In the genomic region with DNA sequence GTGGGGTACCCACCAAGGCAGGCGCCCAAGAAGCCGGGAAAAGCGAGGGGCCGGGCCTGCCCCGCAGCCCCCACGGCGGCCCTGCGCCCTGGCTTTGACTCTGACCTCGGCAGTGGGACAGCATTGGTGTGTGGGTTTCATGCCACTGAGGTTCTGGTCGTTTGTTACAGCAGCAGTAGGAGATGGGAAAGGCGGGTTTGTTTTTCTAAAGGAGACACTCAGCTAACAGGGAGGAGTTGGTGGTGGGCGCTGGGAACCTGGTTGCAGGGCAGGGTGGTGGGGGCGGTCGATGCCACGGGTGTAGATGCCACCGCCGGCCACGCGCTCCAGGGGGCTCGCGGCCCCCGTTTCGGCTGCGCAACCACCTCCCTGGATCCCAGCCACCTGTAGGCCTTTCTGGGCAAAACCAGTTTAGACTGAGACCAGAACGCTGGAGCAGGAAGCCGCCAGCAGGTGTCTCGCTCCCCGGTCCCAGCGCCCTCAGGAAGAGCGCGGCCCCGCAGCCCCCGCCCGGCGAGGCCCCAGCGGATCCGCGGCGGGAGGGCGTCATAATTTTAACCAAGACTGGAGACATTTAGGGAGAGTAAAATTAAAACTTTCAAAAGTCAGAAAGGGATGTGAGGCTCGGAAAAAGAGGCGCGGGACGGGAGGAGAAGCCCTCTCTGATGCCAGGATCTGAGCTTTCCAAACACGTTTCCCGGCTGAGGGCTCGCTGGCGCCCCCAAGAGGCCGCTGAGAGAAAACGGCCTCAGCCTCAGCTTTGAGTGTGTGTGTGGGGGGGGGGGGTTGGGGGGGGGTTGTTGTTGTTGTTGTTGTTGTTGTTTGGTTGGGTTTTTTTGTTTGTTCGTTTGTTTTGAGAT, we compare ENCODE assay signal across 1 cellular context.
A peak's percentile ranks its signal among the peaks of the same experiment; 100 is the strongest.
TF ChIP-seq lines count a peak whose summit lies in the region.

No MANE protein-coding gene starts in this region.

TF ChIP-seq in K562, 482 proteins besides CTCF, POLR2A, EP300 and RAD21 (continued from another document and continues in another):
- TF ChIP-seq, protein P1, sequence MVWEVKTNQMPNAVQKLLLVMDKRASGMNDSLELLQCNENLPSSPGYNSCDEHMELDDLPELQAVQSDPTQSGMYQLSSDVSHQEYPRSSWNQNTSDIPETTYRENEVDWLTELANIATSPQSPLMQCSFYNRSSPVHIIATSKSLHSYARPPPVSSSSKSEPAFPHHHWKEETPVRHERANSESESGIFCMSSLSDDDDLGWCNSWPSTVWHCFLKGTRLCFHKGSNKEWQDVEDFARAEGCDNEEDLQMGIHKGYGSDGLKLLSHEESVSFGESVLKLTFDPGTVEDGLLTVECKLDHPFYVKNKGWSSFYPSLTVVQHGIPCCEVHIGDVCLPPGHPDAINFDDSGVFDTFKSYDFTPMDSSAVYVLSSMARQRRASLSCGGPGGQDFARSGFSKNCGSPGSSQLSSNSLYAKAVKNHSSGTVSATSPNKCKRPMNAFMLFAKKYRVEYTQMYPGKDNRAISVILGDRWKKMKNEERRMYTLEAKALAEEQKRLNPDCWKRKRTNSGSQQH (CRISPR knock-in tag; IDR thresholded peaks at IDR 0.05), result no peak
- TF ChIP-seq SREBF2 (CRISPR knock-in tag; IDR thresholded peaks at IDR 0.05) (no peak), ZC3H4 (CRISPR knock-in tag; IDR thresholded peaks at IDR 0.05; ENCODE audit: borderline replicate concordance) (no peak), ZNF583 (CRISPR knock-in tag; IDR thresholded peaks at IDR 0.05) (no peak), IFI16 (CRISPR knock-in tag; IDR thresholded peaks at IDR 0.05) (no peak), PTBP1 (IDR thresholded peaks at IDR 0.05; ENCODE audit: low read depth, low read length) (no peak), EP400 (IDR thresholded peaks at IDR 0.05) (peak; percentile 90), ZNF384 (IDR thresholded peaks at IDR 0.05; ENCODE audit: low read depth, low read length) (no peak), CTBP1 (IDR thresholded peaks at IDR 0.05; ENCODE audit: borderline replicate concordance) (peak; percentile 55; the same call in 1 of the 2 replicates), NR2C2 (CRISPR knock-in tag; IDR thresholded peaks at IDR 0.05) (no peak), NR2C2 (tag; IDR thresholded peaks at IDR 0.05) (no peak), RCOR1 (IDR thresholded peaks at IDR 0.05; ENCODE audit: borderline replicate concordance in 1 of 2, low read depth in 2 of 2, low read length in 2 of 2) (no peak), CSDE1 (IDR thresholded peaks at IDR 0.05) (no peak), SAFB2 (IDR thresholded peaks at IDR 0.05; ENCODE audit: borderline replicate concordance, low read depth, low read length, severe bottlenecking) (no peak), SMARCC2 (IDR thresholded peaks at IDR 0.05; ENCODE audit: low read depth) (peak; percentile 36; the same call in 1 of the 2 replicates), FOXK1 (CRISPR knock-in tag; IDR thresholded peaks at IDR 0.05; ENCODE audit: borderline replicate concordance) (no peak), MAFK (IDR thresholded peaks at IDR 0.05; ENCODE audit: low read length) (no peak), ZNF324 (CRISPR knock-in tag; IDR thresholded peaks at IDR 0.05) (no peak), PYGO2 (tag; IDR thresholded peaks at IDR 0.05) (no peak), SNIP1 (IDR thresholded peaks at IDR 0.05; ENCODE audit: low read depth) (no peak), BRF1 (IDR thresholded peaks at IDR 0.05; ENCODE audit: borderline replicate concordance, extremely low read depth, insufficient read length) (no peak), ZBTB1 (CRISPR knock-in tag; IDR thresholded peaks at IDR 0.05; ENCODE audit: borderline replicate concordance, low read depth) (no peak), TCF3 (CRISPR knock-in tag; IDR thresholded peaks at IDR 0.05) (no peak), DNMT1 (IDR thresholded peaks at IDR 0.05) (no peak), ZNF197 (CRISPR knock-in tag; IDR thresholded peaks at IDR 0.05; ENCODE audit: low read depth) (no peak), C11orf30 (IDR thresholded peaks at IDR 0.05; ENCODE audit: low read depth) (no peak), CXXC5 (CRISPR knock-in tag; IDR thresholded peaks at IDR 0.05) (peak; percentile 81), ZNF184 (CRISPR knock-in tag; IDR thresholded peaks at IDR 0.05) (no peak), ZNF586 (CRISPR knock-in tag; conservative IDR thresholded peaks at IDR 0.05) (no peak), PPARD (CRISPR knock-in tag; IDR thresholded peaks at IDR 0.05) (no peak), POLR3A (IDR thresholded peaks at IDR 0.05; ENCODE audit: borderline replicate concordance, extremely low read depth, insufficient read depth, insufficient read length) (no peak), ZNF239 (CRISPR knock-in tag; IDR thresholded peaks at IDR 0.05) (no peak), CBX8 (IDR thresholded peaks at IDR 0.05; ENCODE audit: borderline replicate concordance, extremely low read depth, low read depth, low read length, poor library complexity, severe bottlenecking) (no peak), ATF7 (IDR thresholded peaks at IDR 0.05) (peak; percentile 75), HOXB6 (CRISPR knock-in tag; IDR thresholded peaks at IDR 0.05; ENCODE audit: borderline replicate concordance) (no peak)
- TF ChIP-seq, protein P2, sequence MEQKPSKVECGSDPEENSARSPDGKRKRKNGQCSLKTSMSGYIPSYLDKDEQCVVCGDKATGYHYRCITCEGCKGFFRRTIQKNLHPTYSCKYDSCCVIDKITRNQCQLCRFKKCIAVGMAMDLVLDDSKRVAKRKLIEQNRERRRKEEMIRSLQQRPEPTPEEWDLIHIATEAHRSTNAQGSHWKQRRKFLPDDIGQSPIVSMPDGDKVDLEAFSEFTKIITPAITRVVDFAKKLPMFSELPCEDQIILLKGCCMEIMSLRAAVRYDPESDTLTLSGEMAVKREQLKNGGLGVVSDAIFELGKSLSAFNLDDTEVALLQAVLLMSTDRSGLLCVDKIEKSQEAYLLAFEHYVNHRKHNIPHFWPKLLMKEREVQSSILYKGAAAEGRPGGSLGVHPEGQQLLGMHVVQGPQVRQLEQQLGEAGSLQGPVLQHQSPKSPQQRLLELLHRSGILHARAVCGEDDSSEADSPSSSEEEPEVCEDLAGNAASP (IDR thresholded peaks at IDR 0.05), result no peak
- TF ChIP-seq, protein P3, sequence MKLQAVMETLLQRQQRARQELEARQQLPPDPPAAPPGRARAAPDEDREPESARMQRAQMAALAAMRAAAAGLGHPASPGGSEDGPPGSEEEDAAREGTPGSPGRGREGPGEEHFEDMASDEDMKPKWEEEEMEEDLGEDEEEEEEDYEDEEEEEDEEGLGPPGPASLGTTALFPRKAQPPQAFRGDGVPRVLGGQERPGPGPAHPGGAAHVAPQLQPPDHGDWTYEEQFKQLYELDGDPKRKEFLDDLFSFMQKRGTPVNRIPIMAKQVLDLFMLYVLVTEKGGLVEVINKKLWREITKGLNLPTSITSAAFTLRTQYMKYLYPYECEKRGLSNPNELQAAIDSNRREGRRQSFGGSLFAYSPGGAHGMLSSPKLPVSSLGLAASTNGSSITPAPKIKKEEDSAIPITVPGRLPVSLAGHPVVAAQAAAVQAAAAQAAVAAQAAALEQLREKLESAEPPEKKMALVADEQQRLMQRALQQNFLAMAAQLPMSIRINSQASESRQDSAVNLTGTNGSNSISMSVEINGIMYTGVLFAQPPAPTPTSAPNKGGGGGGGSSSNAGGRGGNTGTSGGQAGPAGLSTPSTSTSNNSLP (IDR thresholded peaks at IDR 0.05; ENCODE audit: borderline replicate concordance, low read depth, low read length), result no peak
- TF ChIP-seq, protein P4, sequence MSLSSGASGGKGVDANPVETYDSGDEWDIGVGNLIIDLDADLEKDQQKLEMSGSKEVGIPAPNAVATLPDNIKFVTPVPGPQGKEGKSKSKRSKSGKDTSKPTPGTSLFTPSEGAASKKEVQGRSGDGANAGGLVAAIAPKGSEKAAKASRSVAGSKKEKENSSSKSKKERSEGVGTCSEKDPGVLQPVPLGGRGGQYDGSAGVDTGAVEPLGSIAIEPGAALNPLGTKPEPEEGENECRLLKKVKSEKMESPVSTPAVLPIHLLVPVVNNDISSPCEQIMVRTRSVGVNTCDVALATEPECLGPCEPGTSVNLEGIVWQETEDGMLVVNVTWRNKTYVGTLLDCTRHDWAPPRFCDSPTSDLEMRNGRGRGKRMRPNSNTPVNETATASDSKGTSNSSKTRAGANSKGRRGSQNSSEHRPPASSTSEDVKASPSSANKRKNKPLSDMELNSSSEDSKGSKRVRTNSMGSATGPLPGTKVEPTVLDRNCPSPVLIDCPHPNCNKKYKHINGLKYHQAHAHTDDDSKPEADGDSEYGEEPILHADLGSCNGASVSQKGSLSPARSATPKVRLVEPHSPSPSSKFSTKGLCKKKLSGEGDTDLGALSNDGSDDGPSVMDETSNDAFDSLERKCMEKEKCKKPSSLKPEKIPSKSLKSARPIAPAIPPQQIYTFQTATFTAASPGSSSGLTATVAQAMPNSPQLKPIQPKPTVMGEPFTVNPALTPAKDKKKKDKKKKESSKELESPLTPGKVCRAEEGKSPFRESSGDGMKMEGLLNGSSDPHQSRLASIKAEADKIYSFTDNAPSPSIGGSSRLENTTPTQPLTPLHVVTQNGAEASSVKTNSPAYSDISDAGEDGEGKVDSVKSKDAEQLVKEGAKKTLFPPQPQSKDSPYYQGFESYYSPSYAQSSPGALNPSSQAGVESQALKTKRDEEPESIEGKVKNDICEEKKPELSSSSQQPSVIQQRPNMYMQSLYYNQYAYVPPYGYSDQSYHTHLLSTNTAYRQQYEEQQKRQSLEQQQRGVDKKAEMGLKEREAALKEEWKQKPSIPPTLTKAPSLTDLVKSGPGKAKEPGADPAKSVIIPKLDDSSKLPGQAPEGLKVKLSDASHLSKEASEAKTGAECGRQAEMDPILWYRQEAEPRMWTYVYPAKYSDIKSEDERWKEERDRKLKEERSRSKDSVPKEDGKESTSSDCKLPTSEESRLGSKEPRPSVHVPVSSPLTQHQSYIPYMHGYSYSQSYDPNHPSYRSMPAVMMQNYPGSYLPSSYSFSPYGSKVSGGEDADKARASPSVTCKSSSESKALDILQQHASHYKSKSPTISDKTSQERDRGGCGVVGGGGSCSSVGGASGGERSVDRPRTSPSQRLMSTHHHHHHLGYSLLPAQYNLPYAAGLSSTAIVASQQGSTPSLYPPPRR (CRISPR knock-in tag; IDR thresholded peaks at IDR 0.05; ENCODE audit: borderline replicate concordance), result no peak
- TF ChIP-seq, protein P5, sequence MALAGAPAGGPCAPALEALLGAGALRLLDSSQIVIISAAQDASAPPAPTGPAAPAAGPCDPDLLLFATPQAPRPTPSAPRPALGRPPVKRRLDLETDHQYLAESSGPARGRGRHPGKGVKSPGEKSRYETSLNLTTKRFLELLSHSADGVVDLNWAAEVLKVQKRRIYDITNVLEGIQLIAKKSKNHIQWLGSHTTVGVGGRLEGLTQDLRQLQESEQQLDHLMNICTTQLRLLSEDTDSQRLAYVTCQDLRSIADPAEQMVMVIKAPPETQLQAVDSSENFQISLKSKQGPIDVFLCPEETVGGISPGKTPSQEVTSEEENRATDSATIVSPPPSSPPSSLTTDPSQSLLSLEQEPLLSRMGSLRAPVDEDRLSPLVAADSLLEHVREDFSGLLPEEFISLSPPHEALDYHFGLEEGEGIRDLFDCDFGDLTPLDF (CRISPR knock-in tag; IDR thresholded peaks at IDR 0.05), result no peak
- TF ChIP-seq, protein P6, sequence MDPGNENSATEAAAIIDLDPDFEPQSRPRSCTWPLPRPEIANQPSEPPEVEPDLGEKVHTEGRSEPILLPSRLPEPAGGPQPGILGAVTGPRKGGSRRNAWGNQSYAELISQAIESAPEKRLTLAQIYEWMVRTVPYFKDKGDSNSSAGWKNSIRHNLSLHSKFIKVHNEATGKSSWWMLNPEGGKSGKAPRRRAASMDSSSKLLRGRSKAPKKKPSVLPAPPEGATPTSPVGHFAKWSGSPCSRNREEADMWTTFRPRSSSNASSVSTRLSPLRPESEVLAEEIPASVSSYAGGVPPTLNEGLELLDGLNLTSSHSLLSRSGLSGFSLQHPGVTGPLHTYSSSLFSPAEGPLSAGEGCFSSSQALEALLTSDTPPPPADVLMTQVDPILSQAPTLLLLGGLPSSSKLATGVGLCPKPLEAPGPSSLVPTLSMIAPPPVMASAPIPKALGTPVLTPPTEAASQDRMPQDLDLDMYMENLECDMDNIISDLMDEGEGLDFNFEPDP (CRISPR knock-in tag; IDR thresholded peaks at IDR 0.05), result no peak
- TF ChIP-seq, protein P7, sequence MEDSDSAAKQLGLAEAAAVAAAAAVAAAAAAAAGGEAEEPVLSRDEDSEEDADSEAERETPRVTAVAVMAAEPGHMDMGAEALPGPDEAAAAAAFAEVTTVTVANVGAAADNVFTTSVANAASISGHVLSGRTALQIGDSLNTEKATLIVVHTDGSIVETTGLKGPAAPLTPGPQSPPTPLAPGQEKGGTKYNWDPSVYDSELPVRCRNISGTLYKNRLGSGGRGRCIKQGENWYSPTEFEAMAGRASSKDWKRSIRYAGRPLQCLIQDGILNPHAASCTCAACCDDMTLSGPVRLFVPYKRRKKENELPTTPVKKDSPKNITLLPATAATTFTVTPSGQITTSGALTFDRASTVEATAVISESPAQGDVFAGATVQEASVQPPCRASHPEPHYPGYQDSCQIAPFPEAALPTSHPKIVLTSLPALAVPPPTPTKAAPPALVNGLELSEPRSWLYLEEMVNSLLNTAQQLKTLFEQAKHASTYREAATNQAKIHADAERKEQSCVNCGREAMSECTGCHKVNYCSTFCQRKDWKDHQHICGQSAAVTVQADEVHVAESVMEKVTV (CRISPR knock-in tag; IDR thresholded peaks at IDR 0.05), result no peak; the same call in 1 of the 2 replicates
- TF ChIP-seq, protein P8, sequence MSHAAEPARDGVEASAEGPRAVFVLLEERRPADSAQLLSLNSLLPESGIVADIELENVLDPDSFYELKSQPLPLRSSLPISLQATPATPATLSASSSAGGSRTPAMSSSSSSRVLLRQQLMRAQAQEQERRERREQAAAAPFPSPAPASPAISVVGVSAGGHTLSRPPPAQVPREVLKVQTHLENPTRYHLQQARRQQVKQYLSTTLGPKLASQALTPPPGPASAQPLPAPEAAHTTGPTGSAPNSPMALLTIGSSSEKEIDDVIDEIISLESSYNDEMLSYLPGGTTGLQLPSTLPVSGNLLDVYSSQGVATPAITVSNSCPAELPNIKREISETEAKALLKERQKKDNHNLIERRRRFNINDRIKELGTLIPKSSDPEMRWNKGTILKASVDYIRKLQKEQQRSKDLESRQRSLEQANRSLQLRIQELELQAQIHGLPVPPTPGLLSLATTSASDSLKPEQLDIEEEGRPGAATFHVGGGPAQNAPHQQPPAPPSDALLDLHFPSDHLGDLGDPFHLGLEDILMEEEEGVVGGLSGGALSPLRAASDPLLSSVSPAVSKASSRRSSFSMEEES (CRISPR knock-in tag; IDR thresholded peaks at IDR 0.05), result no peak
- TF ChIP-seq, protein P9, sequence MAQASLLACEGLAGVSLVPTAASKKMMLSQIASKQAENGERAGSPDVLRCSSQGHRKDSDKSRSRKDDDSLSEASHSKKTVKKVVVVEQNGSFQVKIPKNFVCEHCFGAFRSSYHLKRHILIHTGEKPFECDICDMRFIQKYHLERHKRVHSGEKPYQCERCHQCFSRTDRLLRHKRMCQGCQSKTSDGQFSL (CRISPR knock-in tag; IDR thresholded peaks at IDR 0.05), result peak; percentile 88
- TF ChIP-seq, protein P9 (tag; IDR thresholded peaks at IDR 0.05), result peak in 1 of 2 experiments; percentile 92; a peak in 2 of 4 replicates
